Comparison of ENCODE assay signal across 1 cellular context in the genomic region with DNA sequence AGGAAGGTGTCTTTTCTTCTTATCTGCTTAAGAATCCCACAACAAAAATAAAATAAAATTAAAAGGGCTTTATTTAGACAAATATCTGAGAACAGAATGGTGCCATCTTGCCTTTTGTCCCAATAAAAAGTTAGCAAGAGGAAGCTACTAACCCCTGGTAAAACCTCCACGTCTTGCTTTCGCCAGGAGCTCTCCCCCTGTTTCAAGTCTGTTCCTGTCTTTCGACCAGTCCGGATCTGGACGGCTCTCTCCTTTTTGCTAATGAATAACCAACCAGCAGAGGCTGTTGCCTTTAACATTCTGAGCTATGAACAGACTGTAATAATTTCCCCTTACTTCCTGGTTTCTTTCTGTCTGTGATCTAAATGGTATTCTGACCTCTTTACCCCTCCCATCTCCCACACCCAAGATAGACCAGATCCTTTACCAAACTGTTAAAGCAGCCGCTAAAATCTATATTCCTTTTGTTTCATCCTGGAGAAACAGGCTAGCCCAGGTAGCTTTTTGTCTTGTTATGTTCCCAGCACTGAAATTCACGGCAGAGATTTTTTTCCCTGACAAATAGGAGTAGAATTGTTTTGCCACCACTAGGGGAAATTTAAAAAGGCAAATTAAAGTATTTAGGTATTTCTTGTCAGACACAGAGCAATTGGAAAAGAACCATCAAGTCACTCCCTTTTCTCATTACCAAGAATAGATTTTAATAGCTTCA.
A peak's percentile ranks its signal among the peaks of the same experiment; 100 is the strongest.
TF ChIP-seq lines count a peak whose summit lies in the region.

TSS of gene FRK (minus strand) at position 320 of the 712 bp plus-strand sequence. CDS start 580 bp downstream, outside the sequence.

TF ChIP-seq in K562, 482 proteins besides CTCF, POLR2A, EP300 and RAD21 (continued from another document):
- TF ChIP-seq, protein P1, sequence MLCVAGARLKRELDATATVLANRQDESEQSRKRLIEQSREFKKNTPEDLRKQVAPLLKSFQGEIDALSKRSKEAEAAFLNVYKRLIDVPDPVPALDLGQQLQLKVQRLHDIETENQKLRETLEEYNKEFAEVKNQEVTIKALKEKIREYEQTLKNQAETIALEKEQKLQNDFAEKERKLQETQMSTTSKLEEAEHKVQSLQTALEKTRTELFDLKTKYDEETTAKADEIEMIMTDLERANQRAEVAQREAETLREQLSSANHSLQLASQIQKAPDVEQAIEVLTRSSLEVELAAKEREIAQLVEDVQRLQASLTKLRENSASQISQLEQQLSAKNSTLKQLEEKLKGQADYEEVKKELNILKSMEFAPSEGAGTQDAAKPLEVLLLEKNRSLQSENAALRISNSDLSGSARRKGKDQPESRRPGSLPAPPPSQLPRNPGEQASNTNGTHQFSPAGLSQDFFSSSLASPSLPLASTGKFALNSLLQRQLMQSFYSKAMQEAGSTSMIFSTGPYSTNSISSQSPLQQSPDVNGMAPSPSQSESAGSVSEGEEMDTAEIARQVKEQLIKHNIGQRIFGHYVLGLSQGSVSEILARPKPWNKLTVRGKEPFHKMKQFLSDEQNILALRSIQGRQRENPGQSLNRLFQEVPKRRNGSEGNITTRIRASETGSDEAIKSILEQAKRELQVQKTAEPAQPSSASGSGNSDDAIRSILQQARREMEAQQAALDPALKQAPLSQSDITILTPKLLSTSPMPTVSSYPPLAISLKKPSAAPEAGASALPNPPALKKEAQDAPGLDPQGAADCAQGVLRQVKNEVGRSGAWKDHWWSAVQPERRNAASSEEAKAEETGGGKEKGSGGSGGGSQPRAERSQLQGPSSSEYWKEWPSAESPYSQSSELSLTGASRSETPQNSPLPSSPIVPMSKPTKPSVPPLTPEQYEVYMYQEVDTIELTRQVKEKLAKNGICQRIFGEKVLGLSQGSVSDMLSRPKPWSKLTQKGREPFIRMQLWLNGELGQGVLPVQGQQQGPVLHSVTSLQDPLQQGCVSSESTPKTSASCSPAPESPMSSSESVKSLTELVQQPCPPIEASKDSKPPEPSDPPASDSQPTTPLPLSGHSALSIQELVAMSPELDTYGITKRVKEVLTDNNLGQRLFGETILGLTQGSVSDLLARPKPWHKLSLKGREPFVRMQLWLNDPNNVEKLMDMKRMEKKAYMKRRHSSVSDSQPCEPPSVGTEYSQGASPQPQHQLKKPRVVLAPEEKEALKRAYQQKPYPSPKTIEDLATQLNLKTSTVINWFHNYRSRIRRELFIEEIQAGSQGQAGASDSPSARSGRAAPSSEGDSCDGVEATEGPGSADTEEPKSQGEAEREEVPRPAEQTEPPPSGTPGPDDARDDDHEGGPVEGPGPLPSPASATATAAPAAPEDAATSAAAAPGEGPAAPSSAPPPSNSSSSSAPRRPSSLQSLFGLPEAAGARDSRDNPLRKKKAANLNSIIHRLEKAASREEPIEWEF (CRISPR knock-in tag; IDR thresholded peaks at IDR 0.05) = no peak
- TF ChIP-seq, protein P2, sequence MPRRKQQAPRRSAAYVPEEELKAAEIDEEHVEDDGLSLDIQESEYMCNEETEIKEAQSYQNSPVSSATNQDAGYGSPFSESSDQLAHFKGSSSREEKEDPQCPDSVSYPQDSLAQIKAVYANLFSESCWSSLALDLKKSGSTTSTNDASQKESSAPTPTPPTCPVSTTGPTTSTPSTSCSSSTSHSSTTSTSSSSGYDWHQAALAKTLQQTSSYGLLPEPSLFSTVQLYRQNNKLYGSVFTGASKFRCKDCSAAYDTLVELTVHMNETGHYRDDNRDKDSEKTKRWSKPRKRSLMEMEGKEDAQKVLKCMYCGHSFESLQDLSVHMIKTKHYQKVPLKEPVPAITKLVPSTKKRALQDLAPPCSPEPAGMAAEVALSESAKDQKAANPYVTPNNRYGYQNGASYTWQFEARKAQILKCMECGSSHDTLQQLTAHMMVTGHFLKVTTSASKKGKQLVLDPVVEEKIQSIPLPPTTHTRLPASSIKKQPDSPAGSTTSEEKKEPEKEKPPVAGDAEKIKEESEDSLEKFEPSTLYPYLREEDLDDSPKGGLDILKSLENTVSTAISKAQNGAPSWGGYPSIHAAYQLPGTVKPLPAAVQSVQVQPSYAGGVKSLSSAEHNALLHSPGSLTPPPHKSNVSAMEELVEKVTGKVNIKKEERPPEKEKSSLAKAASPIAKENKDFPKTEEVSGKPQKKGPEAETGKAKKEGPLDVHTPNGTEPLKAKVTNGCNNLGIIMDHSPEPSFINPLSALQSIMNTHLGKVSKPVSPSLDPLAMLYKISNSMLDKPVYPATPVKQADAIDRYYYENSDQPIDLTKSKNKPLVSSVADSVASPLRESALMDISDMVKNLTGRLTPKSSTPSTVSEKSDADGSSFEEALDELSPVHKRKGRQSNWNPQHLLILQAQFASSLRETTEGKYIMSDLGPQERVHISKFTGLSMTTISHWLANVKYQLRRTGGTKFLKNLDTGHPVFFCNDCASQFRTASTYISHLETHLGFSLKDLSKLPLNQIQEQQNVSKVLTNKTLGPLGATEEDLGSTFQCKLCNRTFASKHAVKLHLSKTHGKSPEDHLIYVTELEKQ (CRISPR knock-in tag; IDR thresholded peaks at IDR 0.05) = no peak
- TF ChIP-seq ZNF445 (CRISPR knock-in tag; IDR thresholded peaks at IDR 0.05; ENCODE audit: low read depth) (no peak), PRDM10 (IDR thresholded peaks at IDR 0.05; ENCODE audit: partially characterized antibody) (peak; percentile 20), ELF1 (tag; IDR thresholded peaks at IDR 0.05) (0 out of 2 replicates have a peak, but pooled peaks have one; percentile 46)
- TF ChIP-seq, protein P3, sequence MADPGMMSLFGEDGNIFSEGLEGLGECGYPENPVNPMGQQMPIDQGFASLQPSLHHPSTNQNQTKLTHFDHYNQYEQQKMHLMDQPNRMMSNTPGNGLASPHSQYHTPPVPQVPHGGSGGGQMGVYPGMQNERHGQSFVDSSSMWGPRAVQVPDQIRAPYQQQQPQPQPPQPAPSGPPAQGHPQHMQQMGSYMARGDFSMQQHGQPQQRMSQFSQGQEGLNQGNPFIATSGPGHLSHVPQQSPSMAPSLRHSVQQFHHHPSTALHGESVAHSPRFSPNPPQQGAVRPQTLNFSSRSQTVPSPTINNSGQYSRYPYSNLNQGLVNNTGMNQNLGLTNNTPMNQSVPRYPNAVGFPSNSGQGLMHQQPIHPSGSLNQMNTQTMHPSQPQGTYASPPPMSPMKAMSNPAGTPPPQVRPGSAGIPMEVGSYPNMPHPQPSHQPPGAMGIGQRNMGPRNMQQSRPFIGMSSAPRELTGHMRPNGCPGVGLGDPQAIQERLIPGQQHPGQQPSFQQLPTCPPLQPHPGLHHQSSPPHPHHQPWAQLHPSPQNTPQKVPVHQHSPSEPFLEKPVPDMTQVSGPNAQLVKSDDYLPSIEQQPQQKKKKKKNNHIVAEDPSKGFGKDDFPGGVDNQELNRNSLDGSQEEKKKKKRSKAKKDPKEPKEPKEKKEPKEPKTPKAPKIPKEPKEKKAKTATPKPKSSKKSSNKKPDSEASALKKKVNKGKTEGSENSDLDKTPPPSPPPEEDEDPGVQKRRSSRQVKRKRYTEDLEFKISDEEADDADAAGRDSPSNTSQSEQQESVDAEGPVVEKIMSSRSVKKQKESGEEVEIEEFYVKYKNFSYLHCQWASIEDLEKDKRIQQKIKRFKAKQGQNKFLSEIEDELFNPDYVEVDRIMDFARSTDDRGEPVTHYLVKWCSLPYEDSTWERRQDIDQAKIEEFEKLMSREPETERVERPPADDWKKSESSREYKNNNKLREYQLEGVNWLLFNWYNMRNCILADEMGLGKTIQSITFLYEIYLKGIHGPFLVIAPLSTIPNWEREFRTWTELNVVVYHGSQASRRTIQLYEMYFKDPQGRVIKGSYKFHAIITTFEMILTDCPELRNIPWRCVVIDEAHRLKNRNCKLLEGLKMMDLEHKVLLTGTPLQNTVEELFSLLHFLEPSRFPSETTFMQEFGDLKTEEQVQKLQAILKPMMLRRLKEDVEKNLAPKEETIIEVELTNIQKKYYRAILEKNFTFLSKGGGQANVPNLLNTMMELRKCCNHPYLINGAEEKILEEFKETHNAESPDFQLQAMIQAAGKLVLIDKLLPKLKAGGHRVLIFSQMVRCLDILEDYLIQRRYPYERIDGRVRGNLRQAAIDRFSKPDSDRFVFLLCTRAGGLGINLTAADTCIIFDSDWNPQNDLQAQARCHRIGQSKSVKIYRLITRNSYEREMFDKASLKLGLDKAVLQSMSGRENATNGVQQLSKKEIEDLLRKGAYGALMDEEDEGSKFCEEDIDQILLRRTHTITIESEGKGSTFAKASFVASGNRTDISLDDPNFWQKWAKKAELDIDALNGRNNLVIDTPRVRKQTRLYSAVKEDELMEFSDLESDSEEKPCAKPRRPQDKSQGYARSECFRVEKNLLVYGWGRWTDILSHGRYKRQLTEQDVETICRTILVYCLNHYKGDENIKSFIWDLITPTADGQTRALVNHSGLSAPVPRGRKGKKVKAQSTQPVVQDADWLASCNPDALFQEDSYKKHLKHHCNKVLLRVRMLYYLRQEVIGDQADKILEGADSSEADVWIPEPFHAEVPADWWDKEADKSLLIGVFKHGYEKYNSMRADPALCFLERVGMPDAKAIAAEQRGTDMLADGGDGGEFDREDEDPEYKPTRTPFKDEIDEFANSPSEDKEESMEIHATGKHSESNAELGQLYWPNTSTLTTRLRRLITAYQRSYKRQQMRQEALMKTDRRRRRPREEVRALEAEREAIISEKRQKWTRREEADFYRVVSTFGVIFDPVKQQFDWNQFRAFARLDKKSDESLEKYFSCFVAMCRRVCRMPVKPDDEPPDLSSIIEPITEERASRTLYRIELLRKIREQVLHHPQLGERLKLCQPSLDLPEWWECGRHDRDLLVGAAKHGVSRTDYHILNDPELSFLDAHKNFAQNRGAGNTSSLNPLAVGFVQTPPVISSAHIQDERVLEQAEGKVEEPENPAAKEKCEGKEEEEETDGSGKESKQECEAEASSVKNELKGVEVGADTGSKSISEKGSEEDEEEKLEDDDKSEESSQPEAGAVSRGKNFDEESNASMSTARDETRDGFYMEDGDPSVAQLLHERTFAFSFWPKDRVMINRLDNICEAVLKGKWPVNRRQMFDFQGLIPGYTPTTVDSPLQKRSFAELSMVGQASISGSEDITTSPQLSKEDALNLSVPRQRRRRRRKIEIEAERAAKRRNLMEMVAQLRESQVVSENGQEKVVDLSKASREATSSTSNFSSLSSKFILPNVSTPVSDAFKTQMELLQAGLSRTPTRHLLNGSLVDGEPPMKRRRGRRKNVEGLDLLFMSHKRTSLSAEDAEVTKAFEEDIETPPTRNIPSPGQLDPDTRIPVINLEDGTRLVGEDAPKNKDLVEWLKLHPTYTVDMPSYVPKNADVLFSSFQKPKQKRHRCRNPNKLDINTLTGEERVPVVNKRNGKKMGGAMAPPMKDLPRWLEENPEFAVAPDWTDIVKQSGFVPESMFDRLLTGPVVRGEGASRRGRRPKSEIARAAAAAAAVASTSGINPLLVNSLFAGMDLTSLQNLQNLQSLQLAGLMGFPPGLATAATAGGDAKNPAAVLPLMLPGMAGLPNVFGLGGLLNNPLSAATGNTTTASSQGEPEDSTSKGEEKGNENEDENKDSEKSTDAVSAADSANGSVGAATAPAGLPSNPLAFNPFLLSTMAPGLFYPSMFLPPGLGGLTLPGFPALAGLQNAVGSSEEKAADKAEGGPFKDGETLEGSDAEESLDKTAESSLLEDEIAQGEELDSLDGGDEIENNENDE (IDR thresholded peaks at IDR 0.05; ENCODE audit: low read depth, low read length) = no peak
